1 cellular context compared by ENCODE assay signal in genomic region chr21:46229923-46230260, GRCh38.
A peak's percentile ranks its signal among the peaks of the same experiment; 100 is the strongest.
TF ChIP-seq lines count a peak whose summit lies in the region.

No MANE protein-coding gene starts in this region.

TF ChIP-seq in GM12878, 131 proteins besides CTCF, POLR2A, EP300 and RAD21:
- no peak for TF ChIP-seq ZNF622 (IDR thresholded peaks at IDR 0.05)
- 0 out of 2 replicates have a peak, but pooled peaks have one; percentile 1 for TF ChIP-seq YY1 (IDR thresholded peaks at IDR 0.05; ENCODE audit: low read depth, low read length)
- TF ChIP-seq TAF1 (IDR thresholded peaks at IDR 0.05; ENCODE audit: borderline replicate concordance, low read depth, low read length), result no peak
- no peak for TF ChIP-seq SMAD1 (IDR thresholded peaks at IDR 0.05; ENCODE audit: low read depth, partially characterized antibody)
- TF ChIP-seq MTA2 (IDR thresholded peaks at IDR 0.05; ENCODE audit: low read depth), result no peak
